34 cellular contexts compared by ENCODE assay signal in genomic region chr1:233547726-233548125, GRCh38.
"Had no signal": no experiment of that assay in that cellular context is flagged by ENCODE, and none has a peak within 500 bp of the region (broad histone marks: within the 10 kb centered on the region; RNA-seq: fewer than 3 reads in every experiment).

No MANE protein-coding gene starts in this region.

- H3K27ac ChIP-seq: KMS-11 had no signal

- DNase-seq: Karpas-422, Kasumi-1, MG63, MM.1S, MV-4-11, NCI-H1048, NCI-H1092, NCI-H1092 treated with DMSO at 0.1 percent for 48 hours, NCI-H1105, NCI-H1105 treated with DMSO at 0.1 percent for 48 hours, NCI-H1417, NCI-H1417 treated with DMSO at 0.1 percent for 48 hours, NCI-H1436, NCI-H1436 treated with DMSO at 0.1 percent for 48 hours, NCI-H146, NCI-H1694, NCI-H1694 treated with DMSO at 0.1 percent for 48 hours, NCI-H187, NCI-H187 treated with DMSO at 0.1 percent for 48 hours, NCI-H1930, NCI-H2029, NCI-H2029 treated with DMSO at 0.1 percent for 48 hours, NCI-H2081, NCI-H2081 treated with DMSO at 0.1 percent for 48 hours, NCI-H2107, NCI-H2171, NCI-H2171 treated with DMSO at 0.1 percent for 48 hours, NCI-H2227 treated with DMSO at 0.1 percent for 48 hours, NCI-H226, NCI-H345, NCI-H446, NCI-H446 treated with DMSO at 0.1 percent for 48 hours, NCI-H510A had no signal
